1 cellular context compared by ENCODE assay signal in genomic region chr2:171878481-171878993, GRCh38.
TF ChIP-seq lines count a peak whose summit lies in the region.

No MANE protein-coding gene starts in this region.

TF ChIP-seq in K562, 482 proteins besides CTCF, POLR2A, EP300 and RAD21 (continued from another document and continues in another):
- TF ChIP-seq ZNF280B (CRISPR knock-in tag; IDR thresholded peaks at IDR 0.05) (no peak), ZNF592 (IDR thresholded peaks at IDR 0.05) (peak; percentile 92), NCOR1 (IDR thresholded peaks at IDR 0.05) (0 out of 2 replicates have a peak, but pooled peaks have one; percentile 25), MEIS2 (IDR thresholded peaks at IDR 0.05; ENCODE audit: partially characterized antibody) (peak; percentile 40), HEY1 (CRISPR knock-in tag; IDR thresholded peaks at IDR 0.05; ENCODE audit: borderline replicate concordance) (no peak), CBX3 (IDR thresholded peaks at IDR 0.05; ENCODE audit: borderline replicate concordance in 1 of 2, low read length in 2 of 2) (peak in 1 of 2 experiments; percentile 83; a peak in 1 of 3 replicates), FOXA1 (IDR thresholded peaks at IDR 0.05; ENCODE audit: borderline replicate concordance) (no peak), SRSF9 (IDR thresholded peaks at IDR 0.05; ENCODE audit: borderline replicate concordance, low read depth, low read length) (no peak), MCM7 (IDR thresholded peaks at IDR 0.05) (no peak), ZNF12 (CRISPR knock-in tag; IDR thresholded peaks at IDR 0.05) (no peak), KAT2B (IDR thresholded peaks at IDR 0.05; ENCODE audit: low read depth, low read length) (no peak), BRD9 (IDR thresholded peaks at IDR 0.05; ENCODE audit: low read depth, partially characterized antibody) (peak; percentile 78), ZNF655 (CRISPR knock-in tag; IDR thresholded peaks at IDR 0.05) (no peak), BDP1 (IDR thresholded peaks at IDR 0.05; ENCODE audit: insufficient read depth, insufficient read length) (no peak), TOE1 (IDR thresholded peaks at IDR 0.05; ENCODE audit: borderline replicate concordance) (peak; percentile 36; the same call in 1 of the 2 replicates), TOE1 (CRISPR knock-in tag; IDR thresholded peaks at IDR 0.05; ENCODE audit: borderline replicate concordance, low read depth) (no peak), ILK (tag; IDR thresholded peaks at IDR 0.05; ENCODE audit: borderline replicate concordance, low read depth) (no peak), GTF3C2 (IDR thresholded peaks at IDR 0.05; ENCODE audit: borderline replicate concordance, extremely low read depth, insufficient read length) (no peak), DNMT1 (IDR thresholded peaks at IDR 0.05) (no peak), CREB1 (IDR thresholded peaks at IDR 0.05) (no peak), CREB1 (CRISPR knock-in tag; IDR thresholded peaks at IDR 0.05) (no peak), NR2C1 (IDR thresholded peaks at IDR 0.05) (0 out of 2 replicates have a peak, but pooled peaks have one; percentile 26), NR2C1 (tag; IDR thresholded peaks at IDR 0.05) (no peak), CBFB (CRISPR knock-in tag; IDR thresholded peaks at IDR 0.05) (no peak), XRCC4 (IDR thresholded peaks at IDR 0.05; ENCODE audit: extremely low read depth, insufficient read depth, insufficient read length) (no peak), MYBL2 (IDR thresholded peaks at IDR 0.05; ENCODE audit: low read depth) (peak; percentile 53; the same call in 1 of the 2 replicates), MYBL2 (CRISPR knock-in tag; IDR thresholded peaks at IDR 0.05; ENCODE audit: borderline replicate concordance) (no peak), MCM3 (IDR thresholded peaks at IDR 0.05) (no peak), USF2 (CRISPR knock-in tag; IDR thresholded peaks at IDR 0.05) (no peak), BCL6 (CRISPR knock-in tag; IDR thresholded peaks at IDR 0.05) (no peak), RBM14 (IDR thresholded peaks at IDR 0.05; ENCODE audit: borderline replicate concordance, insufficient read depth, low read depth, low read length) (no peak), C11orf30 (IDR thresholded peaks at IDR 0.05; ENCODE audit: low read depth) (0 out of 2 replicates have a peak, but pooled peaks have one; percentile 6), LEF1 (IDR thresholded peaks at IDR 0.05) (peak; percentile 91; the same call in 1 of the 2 replicates), TFE3 (CRISPR knock-in tag; IDR thresholded peaks at IDR 0.05) (no peak), DACH1 (IDR thresholded peaks at IDR 0.05; ENCODE audit: partially characterized antibody) (no peak), LARP7 (IDR thresholded peaks at IDR 0.05) (no peak), MTA2 (IDR thresholded peaks at IDR 0.05; ENCODE audit: low read depth) (no peak), KDM1A (IDR thresholded peaks at IDR 0.05) (no peak)
- TF ChIP-seq, protein P1, sequence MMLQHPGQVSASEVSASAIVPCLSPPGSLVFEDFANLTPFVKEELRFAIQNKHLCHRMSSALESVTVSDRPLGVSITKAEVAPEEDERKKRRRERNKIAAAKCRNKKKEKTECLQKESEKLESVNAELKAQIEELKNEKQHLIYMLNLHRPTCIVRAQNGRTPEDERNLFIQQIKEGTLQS (IDR thresholded peaks at IDR 0.05) = no peak; the same call in 1 of the 2 replicates
- TF ChIP-seq, protein P1 (CRISPR knock-in tag; conservative IDR thresholded peaks at IDR 0.05) = no peak
- TF ChIP-seq, protein P2, sequence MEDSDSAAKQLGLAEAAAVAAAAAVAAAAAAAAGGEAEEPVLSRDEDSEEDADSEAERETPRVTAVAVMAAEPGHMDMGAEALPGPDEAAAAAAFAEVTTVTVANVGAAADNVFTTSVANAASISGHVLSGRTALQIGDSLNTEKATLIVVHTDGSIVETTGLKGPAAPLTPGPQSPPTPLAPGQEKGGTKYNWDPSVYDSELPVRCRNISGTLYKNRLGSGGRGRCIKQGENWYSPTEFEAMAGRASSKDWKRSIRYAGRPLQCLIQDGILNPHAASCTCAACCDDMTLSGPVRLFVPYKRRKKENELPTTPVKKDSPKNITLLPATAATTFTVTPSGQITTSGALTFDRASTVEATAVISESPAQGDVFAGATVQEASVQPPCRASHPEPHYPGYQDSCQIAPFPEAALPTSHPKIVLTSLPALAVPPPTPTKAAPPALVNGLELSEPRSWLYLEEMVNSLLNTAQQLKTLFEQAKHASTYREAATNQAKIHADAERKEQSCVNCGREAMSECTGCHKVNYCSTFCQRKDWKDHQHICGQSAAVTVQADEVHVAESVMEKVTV (CRISPR knock-in tag; IDR thresholded peaks at IDR 0.05) = no peak
- TF ChIP-seq, protein P3, sequence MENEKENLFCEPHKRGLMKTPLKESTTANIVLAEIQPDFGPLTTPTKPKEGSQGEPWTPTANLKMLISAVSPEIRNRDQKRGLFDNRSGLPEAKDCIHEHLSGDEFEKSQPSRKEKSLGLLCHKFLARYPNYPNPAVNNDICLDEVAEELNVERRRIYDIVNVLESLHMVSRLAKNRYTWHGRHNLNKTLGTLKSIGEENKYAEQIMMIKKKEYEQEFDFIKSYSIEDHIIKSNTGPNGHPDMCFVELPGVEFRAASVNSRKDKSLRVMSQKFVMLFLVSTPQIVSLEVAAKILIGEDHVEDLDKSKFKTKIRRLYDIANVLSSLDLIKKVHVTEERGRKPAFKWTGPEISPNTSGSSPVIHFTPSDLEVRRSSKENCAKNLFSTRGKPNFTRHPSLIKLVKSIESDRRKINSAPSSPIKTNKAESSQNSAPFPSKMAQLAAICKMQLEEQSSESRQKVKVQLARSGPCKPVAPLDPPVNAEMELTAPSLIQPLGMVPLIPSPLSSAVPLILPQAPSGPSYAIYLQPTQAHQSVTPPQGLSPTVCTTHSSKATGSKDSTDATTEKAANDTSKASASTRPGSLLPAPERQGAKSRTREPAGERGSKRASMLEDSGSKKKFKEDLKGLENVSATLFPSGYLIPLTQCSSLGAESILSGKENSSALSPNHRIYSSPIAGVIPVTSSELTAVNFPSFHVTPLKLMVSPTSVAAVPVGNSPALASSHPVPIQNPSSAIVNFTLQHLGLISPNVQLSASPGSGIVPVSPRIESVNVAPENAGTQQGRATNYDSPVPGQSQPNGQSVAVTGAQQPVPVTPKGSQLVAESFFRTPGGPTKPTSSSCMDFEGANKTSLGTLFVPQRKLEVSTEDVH (IDR thresholded peaks at IDR 0.05; ENCODE audit: low read depth, partially characterized antibody) = peak; percentile 47
- TF ChIP-seq, protein P4, sequence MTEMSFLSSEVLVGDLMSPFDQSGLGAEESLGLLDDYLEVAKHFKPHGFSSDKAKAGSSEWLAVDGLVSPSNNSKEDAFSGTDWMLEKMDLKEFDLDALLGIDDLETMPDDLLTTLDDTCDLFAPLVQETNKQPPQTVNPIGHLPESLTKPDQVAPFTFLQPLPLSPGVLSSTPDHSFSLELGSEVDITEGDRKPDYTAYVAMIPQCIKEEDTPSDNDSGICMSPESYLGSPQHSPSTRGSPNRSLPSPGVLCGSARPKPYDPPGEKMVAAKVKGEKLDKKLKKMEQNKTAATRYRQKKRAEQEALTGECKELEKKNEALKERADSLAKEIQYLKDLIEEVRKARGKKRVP (CRISPR knock-in tag; IDR thresholded peaks at IDR 0.05) = no peak
- TF ChIP-seq, protein P5, sequence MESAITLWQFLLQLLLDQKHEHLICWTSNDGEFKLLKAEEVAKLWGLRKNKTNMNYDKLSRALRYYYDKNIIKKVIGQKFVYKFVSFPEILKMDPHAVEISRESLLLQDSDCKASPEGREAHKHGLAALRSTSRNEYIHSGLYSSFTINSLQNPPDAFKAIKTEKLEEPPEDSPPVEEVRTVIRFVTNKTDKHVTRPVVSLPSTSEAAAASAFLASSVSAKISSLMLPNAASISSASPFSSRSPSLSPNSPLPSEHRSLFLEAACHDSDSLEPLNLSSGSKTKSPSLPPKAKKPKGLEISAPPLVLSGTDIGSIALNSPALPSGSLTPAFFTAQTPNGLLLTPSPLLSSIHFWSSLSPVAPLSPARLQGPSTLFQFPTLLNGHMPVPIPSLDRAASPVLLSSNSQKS (CRISPR knock-in tag; IDR thresholded peaks at IDR 0.05) = no peak
